Comparison of ENCODE assay signal across 30 cellular contexts in the genomic region with DNA sequence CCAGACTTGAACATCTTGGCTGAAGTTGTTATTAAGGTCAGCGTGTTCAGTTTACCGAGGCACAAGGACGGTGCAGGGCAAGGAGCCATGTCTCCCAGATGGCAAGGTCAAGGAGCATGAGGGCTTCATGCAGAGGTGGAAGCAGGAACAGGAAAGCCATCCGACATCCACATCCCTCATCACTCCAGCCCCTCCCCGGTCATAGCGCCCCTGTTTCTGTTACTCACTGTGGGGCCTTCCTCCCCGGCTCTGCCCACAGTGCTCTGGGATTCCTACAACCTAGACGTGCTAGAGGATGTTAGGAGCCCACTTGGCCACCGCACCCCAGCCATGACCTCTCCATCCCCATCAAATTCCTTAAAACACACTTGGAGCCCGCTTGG.
"Had no signal": no experiment of that assay in that cellular context is flagged by ENCODE, and none has a peak within 500 bp of the region (broad histone marks: within the 10 kb centered on the region; RNA-seq: fewer than 3 reads in every experiment).

No MANE protein-coding gene starts in this region.

- H3K4me1 ChIP-seq: foreskin keratinocyte, gastrocnemius medialis had no signal

- H3K9me3 ChIP-seq: ascending aorta, esophagus muscularis mucosa, gastrocnemius medialis had no signal

- H3K36me3 ChIP-seq: ascending aorta, brain microvascular endothelial cell, esophagus muscularis mucosa, gastrocnemius medialis, WERI-Rb-1 had no signal

- H3K27me3 Mint-ChIP-seq: activated B cell treated with CpG ODN at 0.5 μM for 24 hours; activated CD8-positive, alpha-beta T cell treated with anti-CD3 and anti-CD28 coated beads for 36 hours; activated T-helper 17 cell treated with anti-CD3 and anti-CD28 coated beads, Interleukin-2, amount 50 U/mL, for 72 hours; dendritic cell treated with granulocyte-macrophage colony-stimulating factor and Interleukin-4, amounts not matched to agents 40 ng/mL and 50 ng/mL, for 4 days had no signal

- H3K27ac Mint-ChIP-seq: activated B cell treated with CpG ODN at 0.5 μM for 24 hours; activated CD8-positive, alpha-beta T cell treated with anti-CD3 and anti-CD28 coated beads for 36 hours; activated naive CD4-positive, alpha-beta T cell treated with anti-CD3 and anti-CD28 coated beads, Interleukin-2, amount 10 ng/mL, durations not matched to agents 7 days and 5 days; activated naive CD4-positive, alpha-beta T cell treated with anti-CD3 and anti-CD28 coated beads, Interleukin-2, amount 50 U/mL, for 72 hours; activated naive CD8-positive, alpha-beta T cell treated with anti-CD3 and anti-CD28 coated beads, Interleukin-2, amount 10 ng/mL, durations not matched to agents 7 days and 5 days; activated T-helper 17 cell treated with anti-CD3 and anti-CD28 coated beads, Interleukin-2, amount 50 U/mL, for 72 hours; dendritic cell treated with granulocyte-macrophage colony-stimulating factor and Interleukin-4, amounts not matched to agents 40 ng/mL and 50 ng/mL, for 4 days; endodermal cell; T-helper 17 cell; T-helper 2 cell treated with Interferon-gamma antibody and Interleukin-4, amounts not matched to agents 5 μg/mL and 100 μg/mL, for 36 hours had no signal

- H3K36me3 Mint-ChIP-seq: activated naive CD4-positive, alpha-beta T cell treated with anti-CD3 and anti-CD28 coated beads, Interleukin-2, amount 10 ng/mL, durations not matched to agents 7 days and 5 days; activated naive CD4-positive, alpha-beta T cell treated with anti-CD3 and anti-CD28 coated beads, Interleukin-2, amount 50 U/mL, for 72 hours; activated naive CD8-positive, alpha-beta T cell treated with anti-CD3 and anti-CD28 coated beads, Interleukin-2, amount 10 ng/mL, durations not matched to agents 7 days and 5 days had no signal

- H3K27ac ChIP-seq: ascending aorta, brain microvascular endothelial cell, coronary artery, dorsolateral prefrontal cortex, esophagus muscularis mucosa, foreskin keratinocyte, gastrocnemius medialis, WERI-Rb-1 had no signal

- H3K9me3 Mint-ChIP-seq: activated B cell treated with CpG ODN at 0.5 μM for 24 hours; activated CD8-positive, alpha-beta T cell treated with anti-CD3 and anti-CD28 coated beads for 36 hours; activated naive CD4-positive, alpha-beta T cell treated with anti-CD3 and anti-CD28 coated beads, Interleukin-2, amount 10 ng/mL, durations not matched to agents 7 days and 5 days; activated naive CD4-positive, alpha-beta T cell treated with anti-CD3 and anti-CD28 coated beads, Interleukin-2, amount 50 U/mL, for 72 hours; activated naive CD8-positive, alpha-beta T cell treated with anti-CD3 and anti-CD28 coated beads, Interleukin-2, amount 10 ng/mL, durations not matched to agents 7 days and 5 days; activated T-cell treated with anti-CD3 and anti-CD28 coated beads, Interleukin-2, amount 50 U/mL, for 4 hours; activated T-helper 17 cell treated with anti-CD3 and anti-CD28 coated beads, Interleukin-2, amount 50 U/mL, for 72 hours; central memory CD8-positive, alpha-beta T cell; dendritic cell treated with granulocyte-macrophage colony-stimulating factor and Interleukin-4, amounts not matched to agents 40 ng/mL and 50 ng/mL, for 4 days; endodermal cell; T-helper 2 cell treated with Interferon-gamma antibody and Interleukin-4, amounts not matched to agents 5 μg/mL and 100 μg/mL, for 36 hours had no signal

- H3K4me3 Mint-ChIP-seq: activated B cell treated with CpG ODN at 0.5 μM for 24 hours; activated CD8-positive, alpha-beta T cell treated with anti-CD3 and anti-CD28 coated beads for 36 hours; activated naive CD4-positive, alpha-beta T cell treated with anti-CD3 and anti-CD28 coated beads, Interleukin-2, amount 10 ng/mL, durations not matched to agents 7 days and 5 days; activated naive CD8-positive, alpha-beta T cell treated with anti-CD3 and anti-CD28 coated beads, Interleukin-2, amount 10 ng/mL, durations not matched to agents 7 days and 5 days; activated T-cell treated with anti-CD3 and anti-CD28 coated beads, Interleukin-2, amount 50 U/mL, for 4 hours; activated T-helper 17 cell treated with anti-CD3 and anti-CD28 coated beads, Interleukin-2, amount 50 U/mL, for 72 hours; central memory CD8-positive, alpha-beta T cell; dendritic cell treated with granulocyte-macrophage colony-stimulating factor and Interleukin-4, amounts not matched to agents 40 ng/mL and 50 ng/mL, for 4 days; endodermal cell; T-helper 17 cell; T-helper 2 cell treated with Interferon-gamma antibody and Interleukin-4, amounts not matched to agents 5 μg/mL and 100 μg/mL, for 36 hours had no signal

- H3K4me1 Mint-ChIP-seq: activated B cell treated with CpG ODN at 0.5 μM for 24 hours had no signal

- H3K4me3 ChIP-seq: ascending aorta, coronary artery, dorsolateral prefrontal cortex, esophagus muscularis mucosa, gastrocnemius medialis had no signal

- DNase-seq: activated B cell treated with CpG ODN at 0.5 μM for 24 hours; activated CD4-positive, alpha-beta T cell treated with anti-CD3 and anti-CD28 coated beads for 48 hours; activated CD4-positive, alpha-beta T cell treated with anti-CD3 and anti-CD28 coated beads, Interleukin-2, amount 50 U/mL, for 1 hour; activated CD4-positive, alpha-beta T cell treated with anti-CD3 and anti-CD28 coated beads, Interleukin-2, amount 50 U/mL, for 48 hours; activated CD8-positive, alpha-beta memory T cell treated with anti-CD3 and anti-CD28 coated beads for 24 hours; activated CD8-positive, alpha-beta T cell treated with anti-CD3 and anti-CD28 coated beads for 36 hours; activated gamma-delta T cell; activated naive CD4-positive, alpha-beta T cell; activated naive CD4-positive, alpha-beta T cell treated with anti-CD3 and anti-CD28 coated beads, Interleukin-2, amount 10 ng/mL, durations not matched to agents 7 days and 5 days; activated naive CD8-positive, alpha-beta T cell treated with anti-CD3 and anti-CD28 coated beads, Interleukin-2, amount 10 ng/mL, durations not matched to agents 7 days and 5 days; activated T-cell treated with anti-CD3 and anti-CD28 coated beads, Interleukin-2, amount 50 U/mL, for 4 hours; brain microvascular endothelial cell; dorsolateral prefrontal cortex; effector memory CD4-positive, alpha-beta T cell; erythroblast; foreskin keratinocyte; gastrocnemius medialis; T-helper 1 cell; T-helper 17 cell; T1000; WERI-Rb-1 had no signal

- H3K27me3 ChIP-seq: ascending aorta, brain microvascular endothelial cell, dorsolateral prefrontal cortex, esophagus muscularis mucosa, foreskin keratinocyte, gastrocnemius medialis had no signal
